Comparison of ENCODE assay signal across 1 cellular context in genomic region chr5:109533847-109534272, GRCh38.
TF ChIP-seq lines count a peak whose summit lies in the region.

No MANE protein-coding gene starts in this region.

TF ChIP-seq in SK-N-SH treated with all-trans-retinoic acid at 6 μM for 48 hours, 23 proteins besides CTCF, POLR2A, EP300 and RAD21 (continued from another document):
- TF ChIP-seq ESRRG (CRISPR knock-in tag; IDR thresholded peaks at IDR 0.05) (0 out of 2 replicates have a peak, but pooled peaks have one; percentile 47), CSDC2 (CRISPR knock-in tag; IDR thresholded peaks at IDR 0.05) (no peak), TOX (CRISPR knock-in tag; IDR thresholded peaks at IDR 0.05; ENCODE audit: borderline replicate concordance) (peak; percentile 29; the same call in 1 of the 2 replicates)
TF ChIP-seq in SK-N-SH treated with all-trans-retinoic acid at 6 μM for 48 hours: peak in this region for 15.
